ENCODE assay signal across 22 cellular contexts in the genomic region with DNA sequence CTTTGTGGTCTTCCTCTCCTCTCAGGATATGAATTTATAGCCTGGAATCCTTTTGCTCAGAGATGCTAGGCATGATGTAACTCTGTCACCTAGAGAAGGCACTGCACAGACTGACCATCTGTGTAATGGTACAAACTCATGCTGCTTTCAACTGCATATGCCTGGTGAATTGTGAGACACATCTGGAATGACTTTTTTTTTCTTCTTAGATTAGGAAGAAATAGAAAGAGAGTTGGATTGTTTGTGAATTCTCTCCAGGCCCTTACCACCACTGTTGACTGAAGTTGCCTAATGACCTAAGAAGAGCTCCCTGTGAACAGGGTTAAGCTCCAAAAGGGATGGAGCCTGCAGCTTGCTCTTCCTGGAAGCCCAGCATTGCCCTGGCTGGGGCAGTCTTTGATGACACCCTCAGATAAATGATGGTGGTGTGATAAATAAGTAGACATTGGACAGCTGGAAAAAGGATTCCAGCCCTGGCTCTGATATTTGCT. TPM values are rescaled to one million over a fixed set of nuclear protein-coding genes. Genes with fewer than 3 reads are reported as not detected.
DNase-seq lines count a peak whose midpoint lies in the region; ATAC-seq and TF ChIP-seq lines count a peak whose summit lies in the region.
"Had no signal": no experiment of that assay in that cellular context is flagged by ENCODE, and none has a peak within 500 bp of the region (broad histone marks: within the 10 kb centered on the region; RNA-seq: fewer than 3 reads in every experiment).

No MANE protein-coding gene starts in this region.

- H3K27ac ChIP-seq in left ventricle myocardium inferior (replicated peaks): peak overlapping the region; percentile 21
- no peak overlapping the region for H3K27ac ChIP-seq in aorta (ENCODE audit: low read depth in 1 of 2, low read length in 2 of 2)
- H3K27ac ChIP-seq: adrenal gland, Peyer's patch, SK-N-MC had no signal

- H3K36me3 ChIP-seq in left ventricle myocardium inferior (no peaks in the 10 kb centered on the region), adipocyte (ENCODE audit: control insufficient read depth, insufficient read depth, low read length, severe bottlenecking) (no peaks in the 10 kb centered on the region), aorta (ENCODE audit: control insufficient read depth in 1 of 2, insufficient read depth in 2 of 2, low read length in 1 of 2) (peaks cover 0 to 2% of the 10 kb centered on the region in 2 donors)
- H3K36me3 ChIP-seq: adrenal gland, Peyer's patch had no signal

- H3K9me3 Mint-ChIP-seq in activated T-helper 1 cell treated with anti-CD3 and anti-CD28 coated beads, Interleukin-12 subunit alpha, Interleukin-12 subunit beta, Interleukin-2, Interleukin-4 antibody, amounts not matched to agents 30 ng/mL and 10 ng/mL and 1 ng/mL, durations not matched to agents 14 hours and 24 hours and 36 hours: no peaks in the 10 kb centered on the region
- H3K9me3 Mint-ChIP-seq in activated T-cell treated with anti-CD3 and anti-CD28 coated beads, Interleukin-2, amount 50 U/mL, for 4 hours: no peaks in the 10 kb centered on the region

- no peak for DNase-seq in left ventricle myocardium inferior
- DNase-seq in Right ventricle myocardium superior: no peak
- DNase-seq in adipocyte (ENCODE audit: low read depth): peak; percentile 49
- DNase-seq in glomerular visceral epithelial cell (ENCODE audit: extremely low spot score): peak; percentile 11
- no peak for DNase-seq in aorta
- no peak for DNase-seq in activated T-helper 1 cell treated with anti-CD3 and anti-CD28 coated beads, Interleukin-12 subunit alpha, Interleukin-12 subunit beta, Interleukin-2, Interleukin-4 antibody, amounts not matched to agents 30 ng/mL and 10 ng/mL and 1 ng/mL, durations not matched to agents 14 hours and 24 hours and 36 hours (ENCODE audit: low spot score)
- DNase-seq in activated T-cell treated with anti-CD3 and anti-CD28 coated beads, Interleukin-2, amount 50 U/mL, for 4 hours: no peak
- DNase-seq: activated CD4-positive, alpha-beta T cell treated with anti-CD3 and anti-CD28 coated beads, Interleukin-2, amount 50 U/mL, for 48 hours; activated gamma-delta T cell treated with Interleukin-2 at 50 U/mL for 16 hours; adrenal gland; C1 segment of cervical spinal cord; caudate nucleus; H7; NCI-H1048; NCI-H2029; NCI-H446; nucleus accumbens; Peyer's patch; retina; stimulated activated CD4-positive, alpha-beta T cell treated with anti-CD3 and anti-CD28 coated beads, Interleukin-15, amount 100 ng/mL, for 24 hours had no signal

- ATAC-seq in Right ventricle myocardium superior (ENCODE audit: poor library complexity) (no peak), aorta (ENCODE audit: low FRiP score) (peak; percentile 58), GM21717 (IDR thresholded peaks at IDR 0.05; ENCODE audit: unreplicated experiment) (no peak)
- ATAC-seq in activated T-cell treated with anti-CD3 and anti-CD28 coated beads, Interleukin-2, amount 50 U/mL, for 4 hours: no peak

- H3K4me1 Mint-ChIP-seq in activated T-helper 1 cell treated with anti-CD3 and anti-CD28 coated beads, Interleukin-12 subunit alpha, Interleukin-12 subunit beta, Interleukin-2, Interleukin-4 antibody, amounts not matched to agents 30 ng/mL and 10 ng/mL and 1 ng/mL, durations not matched to agents 14 hours and 24 hours and 36 hours (ENCODE audit: low read depth): no peaks in the 10 kb centered on the region
- H3K4me1 Mint-ChIP-seq in activated T-cell treated with anti-CD3 and anti-CD28 coated beads, Interleukin-2, amount 50 U/mL, for 4 hours (ENCODE audit: low read depth): no peaks in the 10 kb centered on the region

- intact Hi-C loops in left ventricle myocardium inferior (cut with micrococcal nuclease) (no loop called here), Right ventricle myocardium superior (cut with DNase I) (no loop called here), aorta (cut with DNase I) (no loop called here)
- intact Hi-C loops in activated T-helper 1 cell treated with anti-CD3 and anti-CD28 coated beads, Interleukin-12 subunit alpha, Interleukin-12 subunit beta, Interleukin-2, Interleukin-4 antibody, amounts not matched to agents 30 ng/mL and 10 ng/mL and 1 ng/mL, durations not matched to agents 14 hours and 24 hours and 36 hours (cut with micrococcal nuclease): no loop called here

- H3K4me3 Mint-ChIP-seq in activated T-helper 1 cell treated with anti-CD3 and anti-CD28 coated beads, Interleukin-12 subunit alpha, Interleukin-12 subunit beta, Interleukin-2, Interleukin-4 antibody, amounts not matched to agents 30 ng/mL and 10 ng/mL and 1 ng/mL, durations not matched to agents 14 hours and 24 hours and 36 hours: no peak overlapping the region
- no peak overlapping the region for H3K4me3 Mint-ChIP-seq in activated T-cell treated with anti-CD3 and anti-CD28 coated beads, Interleukin-2, amount 50 U/mL, for 4 hours

- no peak overlapping the region for H3K9ac ChIP-seq in adipocyte (ENCODE audit: low read length)

- H3K27ac Mint-ChIP-seq in activated T-helper 1 cell treated with anti-CD3 and anti-CD28 coated beads, Interleukin-12 subunit alpha, Interleukin-12 subunit beta, Interleukin-2, Interleukin-4 antibody, amounts not matched to agents 30 ng/mL and 10 ng/mL and 1 ng/mL, durations not matched to agents 14 hours and 24 hours and 36 hours: no peak overlapping the region

- peaks cover 3% of the 10 kb centered on the region for H3K9me3 ChIP-seq in left ventricle myocardium inferior (replicated peaks)
- peaks cover 8% of the 10 kb centered on the region for H3K9me3 ChIP-seq in adipocyte (ENCODE audit: control insufficient read depth, low read length)
- H3K9me3 ChIP-seq in aorta (ENCODE audit: control insufficient read depth, low read length): peaks cover 2% of the 10 kb centered on the region
- H3K9me3 ChIP-seq: adrenal gland, Peyer's patch had no signal

- H3K4me1 ChIP-seq in left ventricle myocardium inferior: peaks cover 34% of the 10 kb centered on the region
- H3K4me1 ChIP-seq in adipocyte (ENCODE audit: control insufficient read depth, insufficient read depth, low read length): peaks cover 12% of the 10 kb centered on the region
- H3K4me1 ChIP-seq in aorta (ENCODE audit: control insufficient read depth in 1 of 2, insufficient read depth in 2 of 2, low read length in 2 of 2): peaks cover 0 to 2% of the 10 kb centered on the region in 2 donors
- H3K4me1 ChIP-seq: Peyer's patch had no signal

- no peaks in the 10 kb centered on the region for H3K27me3 Mint-ChIP-seq in activated T-helper 1 cell treated with anti-CD3 and anti-CD28 coated beads, Interleukin-12 subunit alpha, Interleukin-12 subunit beta, Interleukin-2, Interleukin-4 antibody, amounts not matched to agents 30 ng/mL and 10 ng/mL and 1 ng/mL, durations not matched to agents 14 hours and 24 hours and 36 hours (ENCODE audit: insufficient read depth)
- H3K27me3 Mint-ChIP-seq in activated T-cell treated with anti-CD3 and anti-CD28 coated beads, Interleukin-2, amount 50 U/mL, for 4 hours (ENCODE audit: low read depth): no peaks in the 10 kb centered on the region

- no peaks in the 10 kb centered on the region for H3K36me3 Mint-ChIP-seq in activated T-helper 1 cell treated with anti-CD3 and anti-CD28 coated beads, Interleukin-12 subunit alpha, Interleukin-12 subunit beta, Interleukin-2, Interleukin-4 antibody, amounts not matched to agents 30 ng/mL and 10 ng/mL and 1 ng/mL, durations not matched to agents 14 hours and 24 hours and 36 hours (ENCODE audit: low read depth)
- peaks cover 8% of the 10 kb centered on the region for H3K36me3 Mint-ChIP-seq in activated T-cell treated with anti-CD3 and anti-CD28 coated beads, Interleukin-2, amount 50 U/mL, for 4 hours (ENCODE audit: insufficient read depth)

- H3K27me3 ChIP-seq in left ventricle myocardium inferior (ENCODE audit: low read depth): no peaks in the 10 kb centered on the region
- H3K27me3 ChIP-seq in adipocyte (replicated peaks; ENCODE audit: control insufficient read depth, insufficient read depth, low read length): no peaks in the 10 kb centered on the region
- no peaks in the 10 kb centered on the region for H3K27me3 ChIP-seq in aorta (ENCODE audit: control insufficient read depth in 1 of 2, insufficient read depth in 2 of 2, low read length in 1 of 2)
- H3K27me3 ChIP-seq: adrenal gland, Peyer's patch had no signal

- H3K4me3 ChIP-seq in left ventricle myocardium inferior (no peak overlapping the region), adipocyte (ENCODE audit: low read length) (no peak overlapping the region), aorta (ENCODE audit: low read length in 2 of 2) (no peak overlapping the region)
- H3K4me3 ChIP-seq: adrenal gland, Peyer's patch, SK-N-MC had no signal

- TF ChIP-seq CTCF in left ventricle myocardium inferior (IDR thresholded peaks at IDR 0.05; ENCODE audit: borderline replicate concordance): no peak

RNA-seq across cellular contexts. Expression of gene TRIM32, which starts 47.8 kb away (rescaled TPM):
- 14.9 TPM for total RNA-seq in left ventricle myocardium inferior
- 15.2 TPM for total RNA-seq in Right ventricle myocardium superior
- 10 to 100 TPM; 19.9 to 25.5 TPM for total RNA-seq in aorta
- 1 to 10 TPM; 3.3 to 6.4 TPM for polyA plus RNA-seq in aorta
- 16.0 and 18.2 TPM in 2 replicates for total RNA-seq in activated T-helper 1 cell treated with anti-CD3 and anti-CD28 coated beads, Interleukin-12 subunit alpha, Interleukin-12 subunit beta, Interleukin-2, Interleukin-4 antibody, amounts not matched to agents 30 ng/mL and 10 ng/mL and 1 ng/mL, durations not matched to agents 14 hours and 24 hours and 36 hours
- 1 to 10 TPM; 7.4 to 9.5 (median 9.0) TPM for total RNA-seq in activated T-cell treated with anti-CD3 and anti-CD28 coated beads, Interleukin-2, amount 50 U/mL, for 4 hours

Comparison
In these comparisons a context has a peak if more than half of its experiments do, and no peak if none do; other contexts are left out.
1. DNase-seq: peak in adipocyte (single experiment) and glomerular visceral epithelial cell (single experiment); none in left ventricle myocardium inferior (single experiment), Right ventricle myocardium superior (single experiment), aorta (0 of 2), activated T-helper 1 cell treated with anti-CD3 and anti-CD28 coated beads, Interleukin-12 subunit alpha, Interleukin-12 subunit beta, Interleukin-2, Interleukin-4 antibody, amounts not matched to agents 30 ng/mL and 10 ng/mL and 1 ng/mL, durations not matched to agents 14 hours and 24 hours and 36 hours (single experiment) and activated T-cell treated with anti-CD3 and anti-CD28 coated beads, Interleukin-2, amount 50 U/mL, for 4 hours (single experiment).